In genomic region chr6:126657556-126658129, GRCh38 we compare ENCODE assay signal across 8 cellular contexts.
DNase-seq lines count a peak whose midpoint lies in the region; ATAC-seq and TF ChIP-seq lines count a peak whose summit lies in the region.

No MANE protein-coding gene starts in this region.

- peak; percentile 70 for TF ChIP-seq CTCF in BE2C (IDR thresholded peaks at IDR 0.05; ENCODE audit: low read depth, low read length)
- TF ChIP-seq CTCF in HFFc6 (IDR thresholded peaks at IDR 0.05), result peak; percentile 76

- no peak overlapping the region for H3K4me3 ChIP-seq in BE2C (ENCODE audit: low read depth, low read length)

- no peaks in the 10 kb centered on the region for H3K27me3 ChIP-seq in BE2C

- H3K36me3 Mint-ChIP-seq in HFFc6 (ENCODE audit: low read depth), result peaks cover 6% of the 10 kb centered on the region; the same call in 1 of the 2 replicates

- no peak overlapping the region for H3K4me3 Mint-ChIP-seq in HFFc6

- H3K4me1 Mint-ChIP-seq in HFFc6 (ENCODE audit: low read depth), result peaks cover 22% of the 10 kb centered on the region

- H3K36me3 ChIP-seq in BE2C, result no peaks in the 10 kb centered on the region

- no peak overlapping the region for H3K27ac Mint-ChIP-seq in HFFc6

- no peaks in the 10 kb centered on the region for H3K9me3 ChIP-seq in BE2C

- intact Hi-C loops in cardiac septum (cut with DNase I), result no loop called here

- H3K27me3 Mint-ChIP-seq in HFFc6 (ENCODE audit: insufficient read depth), result no peaks in the 10 kb centered on the region

- DNase-seq in BE2C (peak; percentile 48), HFFc6 (peak; percentile 33), iPS-NIHi7 (ENCODE audit: extremely low spot score) (peak; percentile 9), cardiac septum (ENCODE audit: low spot score) (no peak)
- no peak for DNase-seq in stimulated activated CD4-positive, alpha-beta T cell treated with anti-CD3 and anti-CD28 coated beads, Interleukin-15, amount 100 ng/mL, for 24 hours

- peaks cover 13% of the 10 kb centered on the region; the same call in 1 of the 2 replicates for H3K9me3 Mint-ChIP-seq in HFFc6

- ATAC-seq in SK-N-SH treated with all-trans-retinoic acid at 6 μM for 48 hours (peak; percentile 65; the same call in 2 of the 3 replicates), HG02642 (IDR thresholded peaks at IDR 0.05; ENCODE audit: poor library complexity, unreplicated experiment) (no peak), HG03025 (IDR thresholded peaks at IDR 0.05; ENCODE audit: low FRiP score, unreplicated experiment) (no peak)

- H3K4me1 ChIP-seq in BE2C, result no peaks in the 10 kb centered on the region

TF ChIP-seq in SK-N-SH treated with all-trans-retinoic acid at 6 μM for 48 hours, 23 proteins besides CTCF, POLR2A, EP300 and RAD21:
- no peak for TF ChIP-seq PPARA (CRISPR knock-in tag; IDR thresholded peaks at IDR 0.05; ENCODE audit: borderline replicate concordance)
- TF ChIP-seq SNAI2 (CRISPR knock-in tag; IDR thresholded peaks at IDR 0.05), result no peak
- no peak for TF ChIP-seq ZFP30 (CRISPR knock-in tag; IDR thresholded peaks at IDR 0.05)
- no peak for TF ChIP-seq GLIS3 (CRISPR knock-in tag; IDR thresholded peaks at IDR 0.05)
- no peak for TF ChIP-seq POU6F1 (CRISPR knock-in tag; IDR thresholded peaks at IDR 0.05; ENCODE audit: borderline replicate concordance, low read depth)
- TF ChIP-seq RARB (CRISPR knock-in tag; IDR thresholded peaks at IDR 0.05), result no peak
- TF ChIP-seq ZNF8 (CRISPR knock-in tag; IDR thresholded peaks at IDR 0.05), result no peak
- no peak for TF ChIP-seq ARNTL (CRISPR knock-in tag; IDR thresholded peaks at IDR 0.05; ENCODE audit: borderline replicate concordance, low read depth)
- TF ChIP-seq TCF4 (CRISPR knock-in tag; IDR thresholded peaks at IDR 0.05; ENCODE audit: borderline replicate concordance), result no peak
- TF ChIP-seq TOX (CRISPR knock-in tag; IDR thresholded peaks at IDR 0.05; ENCODE audit: borderline replicate concordance), result no peak
- TF ChIP-seq ISL1 (CRISPR knock-in tag; IDR thresholded peaks at IDR 0.05), result no peak
- no peak for TF ChIP-seq TSHZ2 (CRISPR knock-in tag; IDR thresholded peaks at IDR 0.05)
- no peak for TF ChIP-seq BACH2 (CRISPR knock-in tag; IDR thresholded peaks at IDR 0.05; ENCODE audit: borderline replicate concordance)
- TF ChIP-seq CREB5 (CRISPR knock-in tag; IDR thresholded peaks at IDR 0.05; ENCODE audit: low read depth), result no peak
- TF ChIP-seq ZNF70 (CRISPR knock-in tag; IDR thresholded peaks at IDR 0.05), result no peak
- no peak for TF ChIP-seq CSDC2 (CRISPR knock-in tag; IDR thresholded peaks at IDR 0.05)
- TF ChIP-seq PATZ1 (CRISPR knock-in tag; IDR thresholded peaks at IDR 0.05; ENCODE audit: borderline replicate concordance), result no peak

Comparison
In these comparisons a context has a peak if more than half of its experiments do, and no peak if none do; other contexts are left out.
1. DNase-seq: peak in BE2C (single experiment), HFFc6 (single experiment) and iPS-NIHi7 (single experiment); none in stimulated activated CD4-positive, alpha-beta T cell treated with anti-CD3 and anti-CD28 coated beads, Interleukin-15, amount 100 ng/mL, for 24 hours (single experiment) and cardiac septum (single experiment).